21 cellular contexts compared by ENCODE assay signal in genomic region chr1:241465673-241466072, GRCh38.
"Had no signal": no experiment of that assay in that cellular context is flagged by ENCODE, and none has a peak within 500 bp of the region (broad histone marks: within the 10 kb centered on the region; RNA-seq: fewer than 3 reads in every experiment).

No MANE protein-coding gene starts in this region.

- ATAC-seq: mucosa of descending colon; naive thymus-derived CD8-positive, alpha-beta T cell; psoas muscle; stimulated activated naive B cell treated with anti-CD40 and anti-IgM and Interleukin-4, amounts not matched to agents 10 μg/mL and 1 μg/mL and 100 μg/mL, for 72 hours; stimulated activated naive CD8-positive, alpha-beta T cell treated with anti-CD3 and anti-CD28 coated beads, Interleukin-15, amount 100 ng/mL, for 72 hours had no signal

- H3K9me3 ChIP-seq: esophagus squamous epithelium, mucosa of descending colon, neutrophil, psoas muscle, sigmoid colon, thoracic aorta, transverse colon had no signal

- H3K9me3 Mint-ChIP-seq: naive thymus-derived CD8-positive, alpha-beta T cell; stimulated activated naive B cell treated with anti-CD40 and anti-IgM and Interleukin-4, amounts not matched to agents 10 μg/mL and 1 μg/mL and 100 μg/mL, for 72 hours; stimulated activated naive CD8-positive, alpha-beta T cell treated with anti-CD3 and anti-CD28 coated beads, Interleukin-15, amount 100 ng/mL, for 72 hours had no signal

- H3K4me3 Mint-ChIP-seq: endodermal cell; immature natural killer cell; naive thymus-derived CD8-positive, alpha-beta T cell; stimulated activated naive B cell treated with anti-CD40 and anti-IgM and Interleukin-4, amounts not matched to agents 10 μg/mL and 1 μg/mL and 100 μg/mL, for 72 hours; stimulated activated naive CD8-positive, alpha-beta T cell treated with anti-CD3 and anti-CD28 coated beads, Interleukin-15, amount 100 ng/mL, for 72 hours had no signal

- H3K36me3 Mint-ChIP-seq: naive thymus-derived CD8-positive, alpha-beta T cell; stimulated activated naive B cell treated with anti-CD40 and anti-IgM and Interleukin-4, amounts not matched to agents 10 μg/mL and 1 μg/mL and 100 μg/mL, for 72 hours had no signal

- H3K36me3 ChIP-seq: esophagus squamous epithelium, neutrophil, sigmoid colon, thoracic aorta, transverse colon had no signal

- H3K27me3 ChIP-seq: esophagus squamous epithelium, neutrophil, sigmoid colon, transverse colon had no signal

- H3K4me3 ChIP-seq: coronary artery, esophagus squamous epithelium, mucosa of descending colon, psoas muscle, sigmoid colon, skin epidermis, thoracic aorta, transverse colon had no signal

- H3K4me1 Mint-ChIP-seq: immature natural killer cell; naive thymus-derived CD8-positive, alpha-beta T cell; stimulated activated naive B cell treated with anti-CD40 and anti-IgM and Interleukin-4, amounts not matched to agents 10 μg/mL and 1 μg/mL and 100 μg/mL, for 72 hours; stimulated activated naive CD8-positive, alpha-beta T cell treated with anti-CD3 and anti-CD28 coated beads, Interleukin-15, amount 100 ng/mL, for 72 hours had no signal

- DNase-seq: effector CD4-positive, alpha-beta T cell; endodermal cell; esophagus squamous epithelium; foreskin fibroblast; immature natural killer cell; kidney; mucosa of descending colon; naive thymus-derived CD8-positive, alpha-beta T cell; psoas muscle; retina; sigmoid colon; stimulated activated CD4-positive, alpha-beta T cell treated with anti-CD3 and anti-CD28 coated beads, Interleukin-2, amount 100 ng/mL, for 24 hours; stimulated activated CD4-positive, alpha-beta T cell treated with anti-CD3 and anti-CD28 coated beads, Interleukin-4, amount 100 ng/mL, for 4 hours; stimulated activated naive B cell treated with anti-CD40 and anti-IgM and Interleukin-4, amounts not matched to agents 10 μg/mL and 1 μg/mL and 100 μg/mL, for 72 hours; stimulated activated naive CD8-positive, alpha-beta T cell treated with anti-CD3 and anti-CD28 coated beads, Interleukin-15, amount 100 ng/mL, for 72 hours; substantia nigra; transverse colon had no signal

- H3K4me1 ChIP-seq: esophagus squamous epithelium, psoas muscle, sigmoid colon, transverse colon had no signal

- H3K27me3 Mint-ChIP-seq: stimulated activated naive CD8-positive, alpha-beta T cell treated with anti-CD3 and anti-CD28 coated beads, Interleukin-15, amount 100 ng/mL, for 72 hours had no signal

- H3K27ac Mint-ChIP-seq: endodermal cell; immature natural killer cell; stimulated activated naive B cell treated with anti-CD40 and anti-IgM and Interleukin-4, amounts not matched to agents 10 μg/mL and 1 μg/mL and 100 μg/mL, for 72 hours; stimulated activated naive CD8-positive, alpha-beta T cell treated with anti-CD3 and anti-CD28 coated beads, Interleukin-15, amount 100 ng/mL, for 72 hours had no signal

- H3K27ac ChIP-seq: coronary artery, esophagus squamous epithelium, neutrophil, psoas muscle, sigmoid colon, skin epidermis, thoracic aorta, transverse colon had no signal
